ENCODE assay signal across 17 cellular contexts in genomic region chr2:234672498-234673150, GRCh38.
"Had no signal": no experiment of that assay in that cellular context is flagged by ENCODE, and none has a peak within 500 bp of the region (broad histone marks: within the 10 kb centered on the region; RNA-seq: fewer than 3 reads in every experiment).

No MANE protein-coding gene starts in this region.

- DNase-seq: activated CD4-positive, alpha-beta T cell treated with anti-CD3 and anti-CD28 coated beads, Interleukin-2, amount 50 U/mL, for 48 hours; activated gamma-delta T cell; effector memory CD8-positive, alpha-beta T cell; heart left ventricle; kidney glomerular epithelial cell; left ventricle myocardium superior; mesendoderm; naive thymus-derived CD8-positive, alpha-beta T cell; stimulated activated naive CD8-positive, alpha-beta T cell treated with anti-CD3 and anti-CD28 coated beads, Interleukin-15, Interleukin-2, amounts not matched to agents 100 U/mL and 50 U/mL, for 24 hours; substantia nigra; tibial artery had no signal

- H3K27me3 ChIP-seq: adrenal gland, cardiac muscle cell, heart left ventricle, pancreas, tibial artery had no signal

- H3K9me3 ChIP-seq: adrenal gland, heart left ventricle, pancreas, tibial artery had no signal

- H3K36me3 ChIP-seq: adrenal gland, cardiac muscle cell, heart left ventricle, pancreas, tibial artery had no signal

- H3K4me3 ChIP-seq: adrenal gland, cardiac muscle cell, heart left ventricle, pancreas, skin epidermis, tibial artery had no signal

- ATAC-seq: activated naive CD4-positive, alpha-beta T cell treated with anti-CD3 and anti-CD28 coated beads, Interleukin-2, amount 50 U/mL, for 72 hours; effector memory CD8-positive, alpha-beta T cell; heart left ventricle; left ventricle myocardium superior; naive thymus-derived CD8-positive, alpha-beta T cell; stimulated activated naive CD8-positive, alpha-beta T cell treated with anti-CD3 and anti-CD28 coated beads, Interleukin-15, Interleukin-2, amounts not matched to agents 100 U/mL and 50 U/mL, for 24 hours had no signal

- H3K27ac ChIP-seq: adrenal gland, cardiac muscle cell, epithelial cell of prostate, heart left ventricle, pancreas, skin epidermis, tibial artery had no signal
